In genomic region chr21:36567216-36567917, GRCh38 we compare ENCODE assay signal across 26 cellular contexts.
"Had no signal": no experiment of that assay in that cellular context is flagged by ENCODE, and none has a peak within 500 bp of the region (broad histone marks: within the 10 kb centered on the region; RNA-seq: fewer than 3 reads in every experiment).

No MANE protein-coding gene starts in this region.

- ATAC-seq: activated T-helper 17 cell treated with anti-CD3 and anti-CD28 coated beads, Interleukin-2, amount 50 U/mL, for 72 hours; gastroesophageal sphincter; heart right ventricle; left lung; naive thymus-derived CD8-positive, alpha-beta T cell; T-cell had no signal

- H3K27ac Mint-ChIP-seq: activated naive CD8-positive, alpha-beta T cell treated with anti-CD3 and anti-CD28 coated beads for 36 hours; activated T-cell treated with anti-CD3 and anti-CD28 coated beads, Interleukin-2, amount 50 U/mL, for 24 hours; activated T-helper 17 cell treated with anti-CD3 and anti-CD28 coated beads, Interleukin-2, amount 50 U/mL, for 72 hours; endodermal cell; immature natural killer cell; T-cell; T-helper 2 cell treated with Interferon-gamma antibody and Interleukin-4, amounts not matched to agents 5 μg/mL and 100 μg/mL, for 36 hours had no signal

- H3K4me3 Mint-ChIP-seq: activated naive CD8-positive, alpha-beta T cell treated with anti-CD3 and anti-CD28 coated beads for 36 hours; activated T-cell treated with anti-CD3 and anti-CD28 coated beads, Interleukin-2, amount 50 U/mL, for 24 hours; activated T-helper 17 cell treated with anti-CD3 and anti-CD28 coated beads, Interleukin-2, amount 50 U/mL, for 72 hours; endodermal cell; immature natural killer cell; naive thymus-derived CD8-positive, alpha-beta T cell; T-cell; T-helper 2 cell treated with Interferon-gamma antibody and Interleukin-4, amounts not matched to agents 5 μg/mL and 100 μg/mL, for 36 hours had no signal

- DNase-seq: activated CD4-positive, CD25-positive, alpha-beta regulatory T cell treated with anti-CD3 and anti-CD28 coated beads, Interleukin-2, amount 50 U/mL, for 72 hours; activated naive CD4-positive, alpha-beta T cell; activated naive CD8-positive, alpha-beta T cell treated with anti-CD3 and anti-CD28 coated beads for 36 hours; activated T-cell treated with anti-CD3 and anti-CD28 coated beads, Interleukin-2, amount 50 U/mL, for 24 hours; amygdala; colonic mucosa; dorsolateral prefrontal cortex; endodermal cell; esophagus squamous epithelium; heart right ventricle; immature natural killer cell; left lung; naive thymus-derived CD8-positive, alpha-beta T cell; ovary; spleen; stimulated activated CD4-positive, alpha-beta T cell treated with anti-CD3 and anti-CD28 coated beads, Interleukin-4, amount 100 ng/mL, for 1 hour; stimulated activated naive CD4-positive, alpha-beta T cell; T-cell; testis; upper lobe of left lung; WERI-Rb-1 had no signal

- H3K4me1 ChIP-seq: colonic mucosa, esophagus squamous epithelium, gastroesophageal sphincter, heart right ventricle, left lung, prostate gland, spleen, testis, upper lobe of left lung had no signal

- H3K36me3 ChIP-seq: colonic mucosa, esophagus squamous epithelium, gastroesophageal sphincter, heart right ventricle, left lung, ovary, prostate gland, spleen, upper lobe of left lung, WERI-Rb-1 had no signal

- H3K27me3 ChIP-seq: ovary, testis, upper lobe of left lung had no signal

- H3K36me3 Mint-ChIP-seq: activated naive CD8-positive, alpha-beta T cell treated with anti-CD3 and anti-CD28 coated beads for 36 hours; immature natural killer cell; T-cell had no signal

- H3K9me3 Mint-ChIP-seq: activated naive CD8-positive, alpha-beta T cell treated with anti-CD3 and anti-CD28 coated beads for 36 hours; activated T-cell treated with anti-CD3 and anti-CD28 coated beads, Interleukin-2, amount 50 U/mL, for 24 hours; activated T-helper 17 cell treated with anti-CD3 and anti-CD28 coated beads, Interleukin-2, amount 50 U/mL, for 72 hours; immature natural killer cell; T-cell; T-helper 2 cell treated with Interferon-gamma antibody and Interleukin-4, amounts not matched to agents 5 μg/mL and 100 μg/mL, for 36 hours had no signal

- H3K27ac ChIP-seq: colonic mucosa, dorsolateral prefrontal cortex, esophagus squamous epithelium, gastroesophageal sphincter, heart right ventricle, left lung, ovary, prostate gland, spleen, testis, upper lobe of left lung, WERI-Rb-1 had no signal

- H3K9me3 ChIP-seq: colonic mucosa, esophagus squamous epithelium, heart right ventricle, left lung, ovary, prostate gland, testis, upper lobe of left lung had no signal

- H3K4me1 Mint-ChIP-seq: activated naive CD8-positive, alpha-beta T cell treated with anti-CD3 and anti-CD28 coated beads for 36 hours; activated T-helper 17 cell treated with anti-CD3 and anti-CD28 coated beads, Interleukin-2, amount 50 U/mL, for 72 hours; endodermal cell; immature natural killer cell; naive thymus-derived CD8-positive, alpha-beta T cell; T-cell had no signal

- H3K4me3 ChIP-seq: colonic mucosa, dorsolateral prefrontal cortex, esophagus squamous epithelium, gastroesophageal sphincter, heart right ventricle, left lung, lung, ovary, prostate gland, spleen, testis, upper lobe of left lung had no signal
